In genomic region chr6:110415297-110415916, GRCh38 we compare ENCODE assay signal across 1 cellular context.
TF ChIP-seq lines count a peak whose summit lies in the region.

Gene DDO, minus strand, starts transcription at chr6:110415575. Its CDS starts 2,113 bp downstream, at chr6:110413462.

TF ChIP-seq in HepG2, 621 proteins besides CTCF, POLR2A, EP300 and RAD21 (continues in another document):
- TF ChIP-seq ZMYM4 (CRISPR knock-in tag; IDR thresholded peaks at IDR 0.05) (peak; percentile 37; the same call in 1 of the 2 replicates), KLF6 (CRISPR knock-in tag; IDR thresholded peaks at IDR 0.05) (no peak), CREB1 (IDR thresholded peaks at IDR 0.05) (0 out of 2 replicates have a peak, but pooled peaks have one; percentile 5), CREB1 (CRISPR knock-in tag; IDR thresholded peaks at IDR 0.05) (no peak), HMGXB4 (CRISPR knock-in tag; IDR thresholded peaks at IDR 0.05; ENCODE audit: borderline replicate concordance in 1 of 2, low read depth in 1 of 2) (no peak), SALL1 (CRISPR knock-in tag; IDR thresholded peaks at IDR 0.05) (peak; percentile 28), ESRRA (CRISPR knock-in tag; IDR thresholded peaks at IDR 0.05; ENCODE audit: low read depth) (0 out of 2 replicates have a peak, but pooled peaks have one; percentile 40), NFKB2 (CRISPR knock-in tag; IDR thresholded peaks at IDR 0.05; ENCODE audit: borderline replicate concordance) (no peak), CC2D1A (CRISPR knock-in tag; IDR thresholded peaks at IDR 0.05) (no peak), ZNF343 (CRISPR knock-in tag; IDR thresholded peaks at IDR 0.05) (no peak), ZHX2 (IDR thresholded peaks at IDR 0.05; ENCODE audit: low read depth) (no peak), ZHX2 (CRISPR knock-in tag; IDR thresholded peaks at IDR 0.05; ENCODE audit: borderline replicate concordance) (no peak), ZNF580 (CRISPR knock-in tag; IDR thresholded peaks at IDR 0.05; ENCODE audit: borderline replicate concordance, low read depth) (0 out of 2 replicates have a peak, but pooled peaks have one; percentile 29), SOX6 (IDR thresholded peaks at IDR 0.05) (no peak), SOX6 (CRISPR knock-in tag; IDR thresholded peaks at IDR 0.05) (peak; percentile 37; the same call in 1 of the 2 replicates), ZNF768 (CRISPR knock-in tag; IDR thresholded peaks at IDR 0.05) (no peak), ZNF646 (CRISPR knock-in tag; IDR thresholded peaks at IDR 0.05) (no peak), ZNF589 (CRISPR knock-in tag; conservative IDR thresholded peaks at IDR 0.05) (no peak), HOXA7 (CRISPR knock-in tag; IDR thresholded peaks at IDR 0.05) (no peak), BRCA1 (CRISPR knock-in tag; IDR thresholded peaks at IDR 0.05) (no peak), ZFP82 (CRISPR knock-in tag; IDR thresholded peaks at IDR 0.05; ENCODE audit: borderline replicate concordance) (no peak), MAX (IDR thresholded peaks at IDR 0.05) (peak; percentile 22; the same call in 1 of the 2 replicates), SRF (IDR thresholded peaks at IDR 0.05; ENCODE audit: low read depth, low read length) (no peak), TEAD2 (CRISPR knock-in tag; IDR thresholded peaks at IDR 0.05) (no peak), ARHGAP35 (CRISPR knock-in tag; IDR thresholded peaks at IDR 0.05; ENCODE audit: borderline replicate concordance) (no peak), KDM5B (CRISPR knock-in tag; IDR thresholded peaks at IDR 0.05; ENCODE audit: borderline replicate concordance) (peak; percentile 64; the same call in 1 of the 2 replicates), USF2 (IDR thresholded peaks at IDR 0.05; ENCODE audit: low read depth, low read length) (no peak), USF2 (CRISPR knock-in tag; IDR thresholded peaks at IDR 0.05; ENCODE audit: borderline replicate concordance) (no peak), ZNF281 (CRISPR knock-in tag; IDR thresholded peaks at IDR 0.05; ENCODE audit: borderline replicate concordance) (no peak), RFXAP (CRISPR knock-in tag; IDR thresholded peaks at IDR 0.05; ENCODE audit: borderline replicate concordance) (peak; percentile 16; the same call in 1 of the 2 replicates), NFIB (CRISPR knock-in tag; IDR thresholded peaks at IDR 0.05; ENCODE audit: borderline replicate concordance) (no peak), CBFB (CRISPR knock-in tag; IDR thresholded peaks at IDR 0.05) (no peak), PAF1 (CRISPR knock-in tag; IDR thresholded peaks at IDR 0.05) (no peak), POLR2AphosphoS5 (IDR thresholded peaks at IDR 0.05; ENCODE audit: low read depth, low read length) (0 out of 2 replicates have a peak, but pooled peaks have one; percentile 30), HNRNPL (IDR thresholded peaks at IDR 0.05; ENCODE audit: low read depth, low read length) (no peak), ZNF547 (CRISPR knock-in tag; IDR thresholded peaks at IDR 0.05) (no peak), ZNF362 (CRISPR knock-in tag; IDR thresholded peaks at IDR 0.05; ENCODE audit: borderline replicate concordance) (no peak), POLR2G (IDR thresholded peaks at IDR 0.05; ENCODE audit: low read depth, low read length) (peak; percentile 39; the same call in 1 of the 2 replicates), ZNF24 (IDR thresholded peaks at IDR 0.05) (no peak), PHF20 (CRISPR knock-in tag; IDR thresholded peaks at IDR 0.05) (peak; percentile 62), MAF1 (CRISPR knock-in tag; IDR thresholded peaks at IDR 0.05; ENCODE audit: borderline replicate concordance) (no peak), TBL1XR1 (IDR thresholded peaks at IDR 0.05; ENCODE audit: borderline replicate concordance, low read length, partially characterized antibody) (no peak), RFX3 (CRISPR knock-in tag; IDR thresholded peaks at IDR 0.05) (no peak)
